Comparison of ENCODE assay signal across 26 cellular contexts in the genomic region with DNA sequence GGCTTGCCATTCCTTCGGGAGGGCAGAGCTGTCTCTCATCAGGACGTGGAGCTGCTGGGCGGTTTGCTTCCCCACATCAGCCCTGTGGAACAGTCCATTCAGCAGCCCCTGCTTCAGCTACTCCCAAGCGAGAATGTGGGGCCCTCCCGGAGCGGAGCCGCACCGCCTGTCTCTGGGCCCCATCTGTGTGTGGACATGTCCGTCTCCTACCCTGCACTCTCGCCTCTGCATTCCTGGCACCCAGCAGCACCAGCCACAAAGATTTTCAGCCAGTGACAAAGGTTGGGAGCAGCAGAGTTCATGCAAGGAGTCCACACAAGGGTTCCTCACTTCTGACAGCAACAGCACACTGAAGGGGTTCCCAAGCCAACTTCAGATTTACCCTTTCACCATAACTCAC. TPM values are rescaled to one million over a fixed set of nuclear protein-coding genes. Genes with fewer than 3 reads are reported as not detected.
"Had no signal": no experiment of that assay in that cellular context is flagged by ENCODE, and none has a peak within 500 bp of the region (broad histone marks: within the 10 kb centered on the region; RNA-seq: fewer than 3 reads in every experiment).

No MANE protein-coding gene starts in this region.

- H3K9me3 ChIP-seq: psoas muscle, stomach, tibial nerve, upper lobe of left lung, uterus had no signal

- H3K4me3 ChIP-seq: dorsolateral prefrontal cortex, lung, psoas muscle, skin epidermis, stomach, tibial nerve, upper lobe of left lung, uterus had no signal

- H3K4me1 ChIP-seq: parathyroid adenoma, psoas muscle, upper lobe of left lung, uterus had no signal

- H3K4me1 Mint-ChIP-seq: memory B cell had no signal

- H2AFZ ChIP-seq: parathyroid adenoma had no signal

- H3K27me3 Mint-ChIP-seq: memory B cell had no signal

- H3K27ac Mint-ChIP-seq: memory B cell, natural killer cell had no signal

- H3K36me3 ChIP-seq: uterus had no signal

- H3K9me3 Mint-ChIP-seq: immature natural killer cell, memory B cell, natural killer cell had no signal

- ATAC-seq: left colon, left ventricle myocardium superior, natural killer cell, psoas muscle, right cardiac atrium had no signal

- H3K9ac ChIP-seq: parathyroid adenoma had no signal

- H3K4me3 Mint-ChIP-seq: immature natural killer cell, memory B cell, natural killer cell had no signal

- H3K27me3 ChIP-seq: dorsolateral prefrontal cortex, stomach, tibial nerve, upper lobe of left lung, uterus had no signal

- H3K27ac ChIP-seq: dorsolateral prefrontal cortex, parathyroid adenoma, psoas muscle, skin epidermis, stomach, tibial nerve, upper lobe of left lung, uterus had no signal

- H3K79me2 ChIP-seq: parathyroid adenoma had no signal

- DNase-seq: cerebellar nuclear complex; cortex of kidney; dorsolateral prefrontal cortex; effector CD4-positive, alpha-beta T cell; hypothalamus; immature natural killer cell; islet precursor cell; kidney glomerular epithelial cell; left colon; left ventricle myocardium superior; natural killer cell; psoas muscle; right cardiac atrium; stimulated activated CD4-positive, alpha-beta T cell treated with anti-CD3 and anti-CD28 coated beads, Interleukin-15, amount 100 ng/mL, for 24 hours; stimulated activated CD4-positive, alpha-beta T cell treated with anti-CD3 and anti-CD28 coated beads, Interleukin-2, amount 100 ng/mL, for 48 hours; stimulated activated naive CD4-positive, alpha-beta T cell treated with Interleukin-2 at 50 U/mL for 16 hours; stomach; uterus had no signal

RNA-seq across cellular contexts. Expression of gene SLC22A1, which starts 29.0 kb away (rescaled TPM):
- total RNA-seq: frontal cortex, temporal lobe had no signal
